8 cellular contexts compared by ENCODE assay signal in the genomic region with DNA sequence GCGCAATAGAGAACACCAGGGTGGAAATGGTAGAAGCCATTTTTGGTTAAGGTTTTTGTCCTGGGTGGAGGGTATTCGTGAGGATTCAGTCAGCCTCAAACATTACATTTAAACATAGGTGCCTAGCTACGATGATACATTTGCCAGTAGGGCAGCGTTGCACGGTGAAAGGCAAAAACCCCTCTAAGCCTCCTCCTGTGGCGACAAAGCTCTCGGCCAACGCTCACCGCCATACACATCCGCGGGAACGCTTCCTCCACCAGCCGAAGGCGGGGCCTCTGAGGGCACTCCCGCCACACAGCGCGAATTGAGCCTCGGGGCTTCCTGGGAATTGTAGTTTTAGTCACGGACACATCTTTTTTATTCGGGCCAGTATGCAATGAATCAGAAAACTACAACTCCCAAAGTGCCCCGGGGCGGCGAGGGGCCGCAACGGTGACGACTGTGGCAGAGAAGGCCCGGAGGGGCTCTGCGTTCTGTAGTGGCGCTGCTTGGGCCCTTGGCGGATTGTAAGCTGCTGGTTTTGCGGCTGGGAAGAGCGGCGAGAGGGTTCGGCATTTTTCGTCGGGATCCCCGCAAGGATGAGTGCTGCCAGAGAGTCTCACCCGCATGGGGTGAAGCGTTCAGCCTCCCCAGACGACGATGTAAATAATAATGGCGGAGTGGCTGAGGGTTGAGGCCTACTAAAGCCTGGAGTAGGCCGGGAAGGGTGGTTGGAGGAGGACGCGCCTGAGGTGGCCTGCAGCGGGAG. TPM values are rescaled to one million over a fixed set of nuclear protein-coding genes. Genes with fewer than 3 reads are reported as not detected.
DNase-seq lines count a peak whose midpoint lies in the region; ATAC-seq and TF ChIP-seq lines count a peak whose summit lies in the region.

A gene (plus strand): TSS at position 450 of the 751 bp plus-strand sequence. CDS start 132 bp downstream, at position 582.

- ATAC-seq in GM19324 (IDR thresholded peaks at IDR 0.05; ENCODE audit: low FRiP score, unreplicated experiment) (peak; percentile 99), HG03469 (IDR thresholded peaks at IDR 0.05; ENCODE audit: unreplicated experiment) (peak; percentile 98)

- H3K27me3 ChIP-seq in BJ (ENCODE audit: control insufficient read depth, insufficient read depth, low read length) (no peaks in the 10 kb centered on the region), layer of hippocampus (ENCODE audit: control insufficient read depth, insufficient read depth, low read length) (no peaks in the 10 kb centered on the region)

- peak within 1 kb of the TSS; percentile 92 to 95 for H3K27ac ChIP-seq in coronary artery
- peak within 1 kb of the TSS; percentile 94 for H3K27ac ChIP-seq in layer of hippocampus (ENCODE audit: low read depth, low read length)

- no peak for TF ChIP-seq CTCF in BJ (IDR thresholded peaks at IDR 0.05; ENCODE audit: insufficient read depth, low read depth, low read length)
- no peak for TF ChIP-seq CTCF in coronary artery (IDR thresholded peaks at IDR 0.05)

- H3K4me3 Mint-ChIP-seq in activated CD4-positive, alpha-beta T cell treated with anti-CD3 and anti-CD28 coated beads, Interleukin-2, amount 10 ng/mL, durations not matched to agents 24 days and 14 days: no peak within 1 kb of the TSS

- peaks cover 16% of the 10 kb centered on the region for H3K4me1 Mint-ChIP-seq in activated CD4-positive, alpha-beta T cell treated with anti-CD3 and anti-CD28 coated beads, Interleukin-2, amount 10 ng/mL, durations not matched to agents 24 days and 14 days

- peaks cover 4% of the 10 kb centered on the region for H3K27me3 Mint-ChIP-seq in activated CD4-positive, alpha-beta T cell treated with anti-CD3 and anti-CD28 coated beads, Interleukin-2, amount 10 ng/mL, durations not matched to agents 24 days and 14 days

- CTCF ChIA-PET in BJ (lab: Yijun Ruan, JAX): no interaction called here

- peak; percentile 90 for DNase-seq in BJ (ENCODE audit: low read depth)
- DNase-seq in NCI-H526 treated with DMSO at 0.1 percent for 48 hours (lab: John Stamatoyannopoulos, UW): peak; percentile 98
- peak; percentile 98 for DNase-seq in activated CD4-positive, alpha-beta T cell treated with anti-CD3 and anti-CD28 coated beads, Interleukin-2, amount 10 ng/mL, durations not matched to agents 24 days and 14 days
- DNase-seq in coronary artery (ENCODE audit: low spot score): peak; percentile 98
- DNase-seq in stimulated activated CD4-positive, alpha-beta T cell treated with anti-CD3 and anti-CD28 coated beads, Interleukin-1b, Interleukin-23, amount 100 ng/mL, for 4 hours (ENCODE audit: low read depth in 2 of 2): peak; percentile 85 to 87

- intact Hi-C loops in activated CD4-positive, alpha-beta T cell treated with anti-CD3 and anti-CD28 coated beads, Interleukin-2, amount 10 ng/mL, durations not matched to agents 24 days and 14 days (cut with micrococcal nuclease): loop anchor here (1.0 to 5.0 kb wide), 3 partner anchors 11 to 469 kb away; a partner anchor contains a TSS

- H3K36me3 ChIP-seq in BJ (ENCODE audit: control insufficient read depth, insufficient read depth, low read length): peaks cover 2% of the 10 kb centered on the region; the same call in 1 of the 2 replicates

- peaks cover 15% of the 10 kb centered on the region for H3K36me3 Mint-ChIP-seq in activated CD4-positive, alpha-beta T cell treated with anti-CD3 and anti-CD28 coated beads, Interleukin-2, amount 10 ng/mL, durations not matched to agents 24 days and 14 days (ENCODE audit: low read depth)

- peak within 1 kb of the TSS; percentile 77 for H3K27ac Mint-ChIP-seq in activated CD4-positive, alpha-beta T cell treated with anti-CD3 and anti-CD28 coated beads, Interleukin-2, amount 10 ng/mL, durations not matched to agents 24 days and 14 days

- peak within 1 kb of the TSS; percentile 73 for H3K4me3 ChIP-seq in BJ (ENCODE audit: low read depth, low read length)
- peak within 1 kb of the TSS; percentile 87 for H3K4me3 ChIP-seq in coronary artery

- H3K9me3 Mint-ChIP-seq in activated CD4-positive, alpha-beta T cell treated with anti-CD3 and anti-CD28 coated beads, Interleukin-2, amount 10 ng/mL, durations not matched to agents 24 days and 14 days: no peaks in the 10 kb centered on the region

- POLR2A ChIA-PET in BJ (lab: Charles Lee): no interaction called here

RNA-seq across cellular contexts. Expression of the gene that starts here (rescaled TPM):
- 115 and 170 TPM in 2 replicates for polyA plus RNA-seq in BJ (2011; rRNA removed)
- 76.9 and 81.9 TPM in 2 replicates for polyA minus RNA-seq in BJ (2011; rRNA and poly(A)+ RNA removed)
- total RNA-seq in activated CD4-positive, alpha-beta T cell treated with anti-CD3 and anti-CD28 coated beads, Interleukin-2, amount 10 ng/mL, durations not matched to agents 24 days and 14 days: 142 and 149 TPM in 2 replicates

Comparison
In these comparisons a context has a peak if more than half of its experiments do, and no peak if none do; other contexts are left out.
1. Peak in every context shown above with its lines: DNase-seq, ATAC-seq, H3K4me3 ChIP-seq and H3K27ac ChIP-seq.